23 cellular contexts compared by ENCODE assay signal in genomic region chr4:80806472-80806871, GRCh38.
DNase-seq lines count a peak whose midpoint lies in the region; ATAC-seq, FAIRE-seq and TF ChIP-seq lines count a peak whose summit lies in the region.
"Had no signal": no experiment of that assay in that cellular context is flagged by ENCODE, and none has a peak within 500 bp of the region (broad histone marks: within the 10 kb centered on the region; RNA-seq: fewer than 3 reads in every experiment).

No MANE protein-coding gene starts in this region.

- H2AFZ ChIP-seq in HepG2 (ENCODE audit: low read length), result no peak overlapping the region
- peak overlapping the region; percentile 1; the same call in 1 of the 2 replicates for H2AFZ ChIP-seq in OCI-LY7 (ENCODE audit: low read length)

- BruUV-seq in HepG2 (replicated peaks; lab: Mats Ljungman, UMichigan), result no TSS peak
- no TSS peak for BruUV-seq in OCI-LY7 (replicated peaks; lab: Mats Ljungman, UMichigan)

- no peak for DNase-seq in HepG2 (ENCODE audit: low spot score)
- no peak for DNase-seq in right lobe of liver
- no peak for DNase-seq in OCI-LY7 (ENCODE audit: low spot score)
- DNase-seq in epithelial cell of esophagus (ENCODE audit: low read depth), result peak; percentile 37
- no peak for DNase-seq in ecto neural progenitor cell (ENCODE audit: low spot score)
- DNase-seq in effector CD8-positive, alpha-beta T cell (lab: John Stamatoyannopoulos, UW), result no peak
- no peak for DNase-seq in activated CD8-positive, alpha-beta T cell treated with anti-CD3 and anti-CD28 coated beads, Interleukin-2, amount 10 ng/mL, durations not matched to agents 7 days and 5 days
- DNase-seq: ACHN; CD4-positive, alpha-beta T cell; COR-L47; DMS 273 treated with DMSO at 0.1 percent for 48 hours; KG1; NCI-H187 treated with DMSO at 0.1 percent for 48 hours; NCI-H2107; NCI-H446 treated with DMSO at 0.1 percent for 48 hours; NCI-H526 treated with DMSO at 0.1 percent for 48 hours; OCI-M1 had no signal

- no peaks in the 10 kb centered on the region for H3K36me3 Mint-ChIP-seq in activated CD8-positive, alpha-beta T cell treated with anti-CD3 and anti-CD28 coated beads, Interleukin-2, amount 10 ng/mL, durations not matched to agents 7 days and 5 days (ENCODE audit: low read depth)

- in situ Hi-C loops in HepG2 (cut with HindIII; ENCODE audit: extremely low pct_ligation_motif_present, low pct_unique_long_range_greater_than_20kb), result no loop called here

- no peaks in the 10 kb centered on the region for H3K4me1 Mint-ChIP-seq in activated CD8-positive, alpha-beta T cell treated with anti-CD3 and anti-CD28 coated beads, Interleukin-2, amount 10 ng/mL, durations not matched to agents 7 days and 5 days (ENCODE audit: low read depth)

- no peak for TF ChIP-seq RAD21 in HepG2 (CRISPR knock-in tag; IDR thresholded peaks at IDR 0.05)

- intact Hi-C loops in HepG2 (cut with micrococcal nuclease; ENCODE audit: unreplicated experiment) (no loop called here), right lobe of liver (cut with DNase I) (no loop called here), OCI-LY7 (cut with micrococcal nuclease; ENCODE audit: unreplicated experiment) (no loop called here)

- POLR2A ChIA-PET in HepG2 (lab: Yijun Ruan, JAX) (no interaction called here), OCI-LY7 (lab: Charles Lee) (interaction anchor here (1.1 to 1.3 kb wide), 2 partner anchors 14 to 16 kb away, joined by 3 to 4 read pairs; no protein-coding TSS in a partner anchor)
- POLR2A ChIA-PET in activated CD8-positive, alpha-beta T cell treated with anti-CD3 and anti-CD28 coated beads, Interleukin-2, amount 10 ng/mL, durations not matched to agents 7 days and 5 days (lab: Charles Lee), result no interaction called here

- no peaks in the 10 kb centered on the region for H3K9me2 ChIP-seq in OCI-LY7 (ENCODE audit: insufficient read depth, low read length)

- ATAC-seq in HepG2 (no peak), right lobe of liver (no peak)
- no peak for ATAC-seq in activated CD8-positive, alpha-beta T cell treated with anti-CD3 and anti-CD28 coated beads, Interleukin-2, amount 10 ng/mL, durations not matched to agents 7 days and 5 days
- ATAC-seq: Right ventricle myocardium inferior had no signal

- no peak for TF ChIP-seq POLR2A in HepG2 (IDR thresholded peaks at IDR 0.05; ENCODE audit: insufficient read depth in 1 of 2, low read depth in 2 of 2, low read length in 2 of 2)
- TF ChIP-seq POLR2A in right lobe of liver (IDR thresholded peaks at IDR 0.05), result no peak

- CTCF ChIA-PET in HepG2 (lab: Yijun Ruan, JAX; ENCODE audit: low intra/inter-chr PET ratio, low total read pairs) (no interaction called here), OCI-LY7 (lab: Charles Lee; ENCODE audit: unreplicated experiment) (no interaction called here)
- CTCF ChIA-PET in activated CD8-positive, alpha-beta T cell treated with anti-CD3 and anti-CD28 coated beads, Interleukin-2, amount 10 ng/mL, durations not matched to agents 7 days and 5 days (lab: Charles Lee), result no interaction called here

- H3K4me1 ChIP-seq in HepG2 (ENCODE audit: insufficient read depth, low read length), result no peaks in the 10 kb centered on the region
- no peaks in the 10 kb centered on the region for H3K4me1 ChIP-seq in right lobe of liver
- H3K4me1 ChIP-seq in OCI-LY7 (ENCODE audit: insufficient read depth, low read length, poor library complexity, severe bottlenecking), result no peaks in the 10 kb centered on the region
- H3K4me1 ChIP-seq: HAP-1, SJSA1 had no signal

- H3K4me2 ChIP-seq in HepG2 (ENCODE audit: low read depth, low read length) (no peak overlapping the region), OCI-LY7 (ENCODE audit: low read length) (no peak overlapping the region)
- H3K4me2 ChIP-seq: BLaER1 had no signal

- H3K9ac ChIP-seq in HepG2 (ENCODE audit: insufficient read depth, low read depth, low read length), result no peak overlapping the region
- H3K9ac ChIP-seq: BLaER1 had no signal

- no peaks in the 10 kb centered on the region for H3K27me3 Mint-ChIP-seq in activated CD8-positive, alpha-beta T cell treated with anti-CD3 and anti-CD28 coated beads, Interleukin-2, amount 10 ng/mL, durations not matched to agents 7 days and 5 days (ENCODE audit: low read depth)
- H3K27me3 Mint-ChIP-seq: CD4-positive, alpha-beta T cell had no signal

- 0% methylated on average over 1 of the region's 1 CpG for WGBS in HepG2 (ENCODE audit: low lambda C conversion rate)
- 18% methylated on average over 1 of the region's 1 CpG for WGBS in right lobe of liver (ENCODE audit: insufficient coverage, low coverage, low lambda C conversion rate, missing lambda C conversion rate)

- no peak for FAIRE-seq in HepG2 (lab: Jason Lieb, UNC)
- FAIRE-seq: GM12891 had no signal

- no peaks in the 10 kb centered on the region for H3K27me3 ChIP-seq in HepG2 (ENCODE audit: control insufficient read depth in 1 of 2, insufficient read depth in 2 of 2, low read length in 2 of 2)
- H3K27me3 ChIP-seq in right lobe of liver, result no peaks in the 10 kb centered on the region
- H3K27me3 ChIP-seq: BLaER1, SJSA1 had no signal

- TF ChIP-seq EP300 in HepG2 (IDR thresholded peaks at IDR 0.05; ENCODE audit: low read depth in 2 of 2, low read length in 2 of 2) (no peak), HepG2 (CRISPR knock-in tag; IDR thresholded peaks at IDR 0.05; ENCODE audit: borderline replicate concordance) (no peak)

- H3K4me3 ChIP-seq in HepG2 (replicated peaks in 1 of 3; ENCODE audit: insufficient read depth in 1 of 3, low read depth in 2 of 3, low read length in 3 of 3) (no peak overlapping the region), right lobe of liver (no peak overlapping the region), OCI-LY7 (ENCODE audit: low read depth, low read length, poor library complexity, severe bottlenecking) (no peak overlapping the region), epithelial cell of esophagus (ENCODE audit: low read length) (no peak overlapping the region)
- H3K4me3 ChIP-seq: BLaER1, HAP-1, SJSA1 had no signal

- H4K20me1 ChIP-seq in HepG2 (ENCODE audit: insufficient read depth, low read length) (no peaks in the 10 kb centered on the region), OCI-LY7 (ENCODE audit: insufficient read depth, low read length) (no peaks in the 10 kb centered on the region)
- H4K20me1 ChIP-seq: BLaER1 had no signal

- no peaks in the 10 kb centered on the region for H3K36me3 ChIP-seq in HepG2 (replicated peaks in 1 of 2; ENCODE audit: control insufficient read depth in 1 of 2, insufficient read depth in 2 of 2, low read length in 2 of 2)
- no peaks in the 10 kb centered on the region for H3K36me3 ChIP-seq in right lobe of liver
- peaks cover 19% of the 10 kb centered on the region; the same call in 1 of the 2 replicates for H3K36me3 ChIP-seq in OCI-LY7 (ENCODE audit: insufficient read depth, low read length)
- H3K36me3 ChIP-seq: BLaER1, HAP-1, SJSA1 had no signal

- H3K27ac ChIP-seq in HepG2 (ENCODE audit: extremely low read length, insufficient read depth, low read length) (no peak overlapping the region), right lobe of liver (no peak overlapping the region), OCI-LY7 (ENCODE audit: low read depth, low read length, poor library complexity, severe bottlenecking) (no peak overlapping the region)
- H3K27ac ChIP-seq: BLaER1, SJSA1 had no signal

- no peak overlapping the region for H3K4me3 Mint-ChIP-seq in activated CD8-positive, alpha-beta T cell treated with anti-CD3 and anti-CD28 coated beads, Interleukin-2, amount 10 ng/mL, durations not matched to agents 7 days and 5 days
- H3K4me3 Mint-ChIP-seq: CD4-positive, alpha-beta T cell; T-helper 1 cell treated with Interleukin-12 subunit alpha and Interleukin-12 subunit beta and Interleukin-4 antibody, amounts not matched to agents 30 μg/mL and 1 μg/mL, for 36 hours had no signal

- no peak for TF ChIP-seq CTCF in HepG2 (CRISPR knock-in tag; IDR thresholded peaks at IDR 0.05)
- TF ChIP-seq CTCF in right lobe of liver (IDR thresholded peaks at IDR 0.05), result no peak
- TF ChIP-seq CTCF in OCI-LY7 (conservative IDR thresholded peaks at IDR 0.05; ENCODE audit: low read length), result no peak
- TF ChIP-seq CTCF in epithelial cell of esophagus (IDR thresholded peaks at IDR 0.05; ENCODE audit: insufficient read depth, low read depth, low read length, missing control alignments), result no peak

- no peaks in the 10 kb centered on the region for H3K9me3 ChIP-seq in HepG2 (ENCODE audit: low read length)
- H3K9me3 ChIP-seq in right lobe of liver, result no peaks in the 10 kb centered on the region
- H3K9me3 ChIP-seq in OCI-LY7 (ENCODE audit: low read length), result peaks cover 36% of the 10 kb centered on the region
- H3K9me3 ChIP-seq: BLaER1, HAP-1, SJSA1 had no signal

- H3K9me3 Mint-ChIP-seq in activated CD8-positive, alpha-beta T cell treated with anti-CD3 and anti-CD28 coated beads, Interleukin-2, amount 10 ng/mL, durations not matched to agents 7 days and 5 days (ENCODE audit: insufficient read depth), result no peaks in the 10 kb centered on the region
- H3K9me3 Mint-ChIP-seq: CD4-positive, alpha-beta T cell; T-helper 1 cell treated with Interleukin-12 subunit alpha and Interleukin-12 subunit beta and Interleukin-4 antibody, amounts not matched to agents 30 μg/mL and 1 μg/mL, for 36 hours had no signal

- H3K79me2 ChIP-seq in HepG2 (ENCODE audit: insufficient read depth, low read length) (no peaks in the 10 kb centered on the region), OCI-LY7 (ENCODE audit: insufficient read depth, low read depth, low read length) (no peaks in the 10 kb centered on the region)

- no peak overlapping the region for H3K27ac Mint-ChIP-seq in activated CD8-positive, alpha-beta T cell treated with anti-CD3 and anti-CD28 coated beads, Interleukin-2, amount 10 ng/mL, durations not matched to agents 7 days and 5 days
- H3K27ac Mint-ChIP-seq: CD4-positive, alpha-beta T cell; T-helper 1 cell treated with Interleukin-12 subunit alpha and Interleukin-12 subunit beta and Interleukin-4 antibody, amounts not matched to agents 30 μg/mL and 1 μg/mL, for 36 hours had no signal

TF ChIP-seq in HepG2, 621 proteins besides CTCF, POLR2A, EP300 and RAD21:
- TF ChIP-seq MAFK (conservative IDR thresholded peaks at IDR 0.05 in 1 of 2, IDR thresholded peaks at IDR 0.05 in 1 of 2; ENCODE audit: low read length in 2 of 2) (peak; percentile 58 to 73), MNT (IDR thresholded peaks at IDR 0.05) (no peak), MAFF (IDR thresholded peaks at IDR 0.05; ENCODE audit: low read depth, low read length) (peak; percentile 48)
